In genomic region chr22:33923033-33923432, GRCh38 we compare ENCODE assay signal across 1 cellular context.
TF ChIP-seq lines count a peak whose summit lies in the region.

No MANE protein-coding gene starts in this region.

TF ChIP-seq in SK-N-SH treated with all-trans-retinoic acid at 6 μM for 48 hours, 23 proteins besides CTCF, POLR2A, EP300 and RAD21 (continued from another document):
- TF ChIP-seq PATZ1 (CRISPR knock-in tag; IDR thresholded peaks at IDR 0.05; ENCODE audit: borderline replicate concordance) (no peak), ZNF8 (CRISPR knock-in tag; IDR thresholded peaks at IDR 0.05) (no peak), SNAI2 (CRISPR knock-in tag; IDR thresholded peaks at IDR 0.05) (no peak), ESRRG (CRISPR knock-in tag; IDR thresholded peaks at IDR 0.05) (no peak), BACH2 (CRISPR knock-in tag; IDR thresholded peaks at IDR 0.05; ENCODE audit: borderline replicate concordance) (no peak), ARNTL (CRISPR knock-in tag; IDR thresholded peaks at IDR 0.05; ENCODE audit: borderline replicate concordance, low read depth) (no peak), TSHZ2 (CRISPR knock-in tag; IDR thresholded peaks at IDR 0.05) (no peak)
